Comparison of ENCODE assay signal across 8 cellular contexts in the genomic region with DNA sequence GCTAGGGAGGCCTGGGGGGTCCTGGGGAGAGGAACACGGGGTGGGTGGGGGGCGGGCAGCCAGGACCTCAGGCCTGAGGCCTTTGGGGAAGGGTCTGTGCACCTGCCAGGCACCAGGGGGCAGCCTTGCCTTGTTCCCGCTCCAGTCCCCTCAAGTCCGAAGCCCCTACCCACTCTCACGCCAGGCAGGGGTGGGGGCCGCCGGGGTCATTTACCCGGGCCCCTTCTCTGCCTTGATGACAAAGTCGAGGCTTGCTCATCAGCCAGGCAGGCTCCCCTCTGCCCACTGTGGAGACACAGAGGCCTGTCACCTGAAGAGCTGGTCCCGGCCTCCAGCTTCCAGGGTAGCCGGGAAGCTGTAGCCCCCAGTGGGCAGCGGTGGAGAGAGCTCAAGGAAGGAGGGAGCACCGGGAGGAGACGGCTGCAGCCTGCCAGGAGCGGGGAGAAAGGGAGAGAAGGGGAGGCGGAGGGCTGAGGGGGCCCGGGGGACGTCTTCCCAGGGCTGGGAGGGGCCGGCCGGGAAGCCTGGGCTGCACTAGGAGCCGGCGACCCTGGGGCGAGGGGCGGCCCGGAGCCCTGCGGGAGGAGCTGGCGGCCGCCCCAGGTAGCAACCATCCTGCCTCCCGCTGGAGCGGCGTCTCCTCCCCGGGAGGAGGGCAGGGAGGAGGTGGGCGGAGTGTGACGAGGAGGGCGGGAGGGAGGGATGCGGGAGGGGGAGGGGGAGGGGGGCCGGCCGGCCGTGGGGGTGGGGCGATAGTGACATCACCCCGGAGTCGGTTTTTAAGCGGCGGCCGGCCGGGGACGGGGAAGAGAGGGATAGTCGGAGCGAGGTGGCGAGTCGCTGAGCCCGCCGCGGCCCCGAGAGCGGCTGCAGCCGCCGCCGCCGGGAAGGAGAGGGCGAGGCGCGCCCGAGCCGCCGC. TPM values are rescaled to one million over a fixed set of nuclear protein-coding genes. Genes with fewer than 3 reads are reported as not detected.
DNase-seq lines count a peak whose midpoint lies in the region; ATAC-seq and TF ChIP-seq lines count a peak whose summit lies in the region.

A gene (plus strand): TSS at position 806 of the 919 bp plus-strand sequence. CDS start 649 bp downstream, outside the sequence.

- peak; percentile 7 for TF ChIP-seq CTCF in CD4-positive, alpha-beta T cell (IDR thresholded peaks at IDR 0.05)

- CTCF ChIA-PET in CD4-positive, alpha-beta T cell (lab: Charles Lee) = no interaction called here

- H3K27ac Mint-ChIP-seq in CD4-positive, alpha-beta T cell = no peak within 1 kb of the TSS

- POLR2A ChIA-PET in CD4-positive, alpha-beta T cell (lab: Charles Lee) = no interaction called here

- no peak within 1 kb of the TSS for H3K27ac ChIP-seq in CD4-positive, alpha-beta T cell (ENCODE audit: low read depth, low read length)

- H3K27me3 ChIP-seq in CD4-positive, alpha-beta T cell (ENCODE audit: control insufficient read depth, insufficient read depth, low read length) = no peaks in the 10 kb centered on the region

- no peaks in the 10 kb centered on the region for H3K9me3 Mint-ChIP-seq in CD4-positive, alpha-beta T cell

- intact Hi-C loops in CD4-positive, alpha-beta T cell (cut with DNase I, micrococcal nuclease) = loop anchor here in 1 of 2 experiments (5.0 to 10.0 kb wide), 2 partner anchors 67 to 265 kb away; no protein-coding TSS in a partner anchor

- no peaks in the 10 kb centered on the region for H3K36me3 Mint-ChIP-seq in CD4-positive, alpha-beta T cell (ENCODE audit: low read depth)

- peak in 6 of 10 experiments; percentile 3 to 38 (median 20) for DNase-seq in CD4-positive, alpha-beta T cell
- DNase-seq in HK-2 (ENCODE audit: unreplicated experiment) (peak; percentile 80), RKO (ENCODE audit: low spot score) (peak; percentile 65), anterior cingulate cortex (lab: John Stamatoyannopoulos, UW) (peak in 53 of 58 donors; percentile 16 to 84 (median 66)), hepatic stellate cell (ENCODE audit: low spot score) (peak; percentile 69), renal cortical epithelial cell (ENCODE audit: low read depth) (no peak)

- H3K4me1 Mint-ChIP-seq in CD4-positive, alpha-beta T cell (ENCODE audit: low read depth) = no peaks in the 10 kb centered on the region

- peaks cover 7% of the 10 kb centered on the region for H3K27me3 Mint-ChIP-seq in CD4-positive, alpha-beta T cell

- peak within 1 kb of the TSS; percentile 84 for H3K4me3 Mint-ChIP-seq in CD4-positive, alpha-beta T cell

- peak; percentile 42 for ATAC-seq in CD4-positive, alpha-beta T cell (ENCODE audit: poor library complexity)
- no peak for ATAC-seq in HG03439 (IDR thresholded peaks at IDR 0.05; ENCODE audit: unreplicated experiment)
- no peak for ATAC-seq in GM19397 (IDR thresholded peaks at IDR 0.05; ENCODE audit: unreplicated experiment)

- H3K9me3 ChIP-seq in CD4-positive, alpha-beta T cell (ENCODE audit: control insufficient read depth, low read length) = no peaks in the 10 kb centered on the region

RNA-seq across cellular contexts. Expression of the gene that starts here (rescaled TPM):
- under 1 TPM; 0.42 to 0.71 TPM for total RNA-seq in CD4-positive, alpha-beta T cell
- 9.2 and 80.4 TPM in 2 replicates for total RNA-seq in renal cortical epithelial cell

Comparison
In these comparisons a context has a peak if more than half of its experiments do, and no peak if none do; other contexts are left out.
1. Peak in DNase-seq and ATAC-seq in CD4-positive, alpha-beta T cell; RNA of the gene not detected or under 1 TPM.